In the genomic region with DNA sequence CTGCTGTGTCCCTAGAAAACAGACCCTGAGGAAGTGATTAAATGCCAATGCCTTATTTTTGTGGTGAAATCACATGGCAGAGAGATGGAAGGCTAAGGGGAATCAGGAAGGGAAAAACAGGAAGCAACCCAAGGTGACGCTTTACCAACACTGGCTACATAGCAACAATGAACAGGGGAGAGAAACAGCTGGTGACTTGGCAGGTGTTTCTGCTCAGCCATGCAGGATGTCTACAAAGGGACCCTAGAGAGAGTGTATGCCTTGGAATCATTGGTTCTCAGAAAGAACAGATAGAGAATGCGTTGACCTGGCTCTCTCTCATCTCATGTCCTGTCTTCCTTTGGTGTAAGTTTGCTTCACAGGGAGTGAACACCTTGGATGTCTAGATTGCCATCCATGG, we compare ENCODE assay signal across 13 cellular contexts.
"Had no signal": no experiment of that assay in that cellular context is flagged by ENCODE, and none has a peak within 500 bp of the region (broad histone marks: within the 10 kb centered on the region; RNA-seq: fewer than 3 reads in every experiment).

No MANE protein-coding gene starts in this region.

- H3K4me3 Mint-ChIP-seq: activated naive CD4-positive, alpha-beta T cell treated with anti-CD3 and anti-CD28 coated beads, Interleukin-2, amount 50 U/mL, for 24 hours; endodermal cell; naive B cell had no signal

- H3K27me3 Mint-ChIP-seq: activated naive CD4-positive, alpha-beta T cell treated with anti-CD3 and anti-CD28 coated beads, Interleukin-2, amount 50 U/mL, for 24 hours; naive B cell had no signal

- H3K9me3 Mint-ChIP-seq: activated naive CD4-positive, alpha-beta T cell treated with anti-CD3 and anti-CD28 coated beads, Interleukin-2, amount 50 U/mL, for 24 hours had no signal

- H3K36me3 Mint-ChIP-seq: activated naive CD4-positive, alpha-beta T cell treated with anti-CD3 and anti-CD28 coated beads, Interleukin-2, amount 50 U/mL, for 24 hours; naive B cell had no signal

- H3K27ac Mint-ChIP-seq: activated naive CD4-positive, alpha-beta T cell treated with anti-CD3 and anti-CD28 coated beads, Interleukin-2, amount 50 U/mL, for 24 hours; activated T-helper 2 cell treated with anti-CD3 and anti-CD28 coated beads, Interferon-gamma antibody, Interleukin-2, Interleukin-4, amounts not matched to agents 10 μg/mL and 5 μg/mL and 100 μg/mL, durations not matched to agents 14 hours and 24 hours and 36 hours; endodermal cell; naive B cell had no signal

- H3K4me1 Mint-ChIP-seq: activated naive CD4-positive, alpha-beta T cell treated with anti-CD3 and anti-CD28 coated beads, Interleukin-2, amount 50 U/mL, for 24 hours; endodermal cell; naive B cell had no signal

- DNase-seq: amniotic stem cell, brain microvascular endothelial cell, cerebellar nuclear complex, dermis blood vessel endothelial cell, endodermal cell, glutamatergic neuron, left colon, naive B cell, small intestine, tibial artery, uterus had no signal
